10 cellular contexts compared by ENCODE assay signal in genomic region chr22:20438678-20439492, GRCh38. TPM values are rescaled to one million over a fixed set of nuclear protein-coding genes. Genes with fewer than 3 reads are reported as not detected.
DNase-seq lines count a peak whose midpoint lies in the region; ATAC-seq and TF ChIP-seq lines count a peak whose summit lies in the region.
"Had no signal": no experiment of that assay in that cellular context is flagged by ENCODE, and none has a peak within 500 bp of the region (broad histone marks: within the 10 kb centered on the region; RNA-seq: fewer than 3 reads in every experiment).

No MANE protein-coding gene starts in this region.

- peaks cover 4% of the 10 kb centered on the region for H3K36me3 ChIP-seq in fibroblast of lung (ENCODE audit: control insufficient read depth, insufficient read depth, low read length)

- H2AFZ ChIP-seq in fibroblast of lung (ENCODE audit: low read length): no peak overlapping the region

- peaks cover 3% of the 10 kb centered on the region; the same call in 1 of the 2 replicates for H3K9me3 ChIP-seq in AG04450 (ENCODE audit: control insufficient read depth, insufficient read depth, low read length)
- H3K9me3 ChIP-seq in fibroblast of lung (ENCODE audit: control insufficient read depth, insufficient read depth, low read depth, low read length): no peaks in the 10 kb centered on the region

- no peaks in the 10 kb centered on the region for H3K9me3 Mint-ChIP-seq in nephron progenitor cell
- no peaks in the 10 kb centered on the region for H3K9me3 Mint-ChIP-seq in activated CD8-positive, alpha-beta T cell treated with anti-CD3 and anti-CD28 coated beads for 36 hours

- TF ChIP-seq CTCF in AG04450 (IDR thresholded peaks at IDR 0.05; ENCODE audit: low read depth, low read length) (peak; percentile 29; the same call in 1 of the 2 replicates), fibroblast of lung (conservative IDR thresholded peaks at IDR 0.05 in 1 of 2, IDR thresholded peaks at IDR 0.05 in 1 of 2; ENCODE audit: low read depth in 1 of 2, low read length in 2 of 2) (peak; percentile 26 to 30), nephron progenitor cell (IDR thresholded peaks at IDR 0.05) (no peak)
- TF ChIP-seq CTCF in activated CD8-positive, alpha-beta T cell treated with anti-CD3 and anti-CD28 coated beads for 36 hours (IDR thresholded peaks at IDR 0.05): no peak

- intact Hi-C loops in activated CD8-positive, alpha-beta T cell treated with anti-CD3 and anti-CD28 coated beads for 36 hours (cut with micrococcal nuclease): loop anchor here (10.0 kb wide), 1 partner anchor 56 kb away; the partner anchor contains the start of gene KLHL22

- no peaks in the 10 kb centered on the region for H4K20me1 ChIP-seq in fibroblast of lung (ENCODE audit: control insufficient read depth, extremely low read depth, insufficient read depth, low read length)

- peak overlapping the region; percentile 77 for H3K4me2 ChIP-seq in fibroblast of lung (ENCODE audit: extremely low read depth, insufficient read depth, low read length)

- POLR2A ChIA-PET in AG04450 (lab: Yijun Ruan, JAX): interaction anchor here (0.6 kb wide), 1 partner anchor 21 kb away, joined by 5 read pairs; no protein-coding TSS in a partner anchor
- POLR2A ChIA-PET in activated CD8-positive, alpha-beta T cell treated with anti-CD3 and anti-CD28 coated beads for 36 hours (lab: Charles Lee): interaction anchor here (0.7 to 1.4 kb wide), 3 partner anchors 20 to 35 kb away, joined by 3 to 4 read pairs (median 3); no protein-coding TSS in a partner anchor

- H3K27me3 ChIP-seq in AG04450 (ENCODE audit: control insufficient read depth, insufficient read depth, low read length) (no peaks in the 10 kb centered on the region), fibroblast of lung (ENCODE audit: control insufficient read depth, insufficient read depth, low read length) (no peaks in the 10 kb centered on the region)

- ATAC-seq in HG03342 (IDR thresholded peaks at IDR 0.05; ENCODE audit: unreplicated experiment) (no peak), GM21390 (IDR thresholded peaks at IDR 0.05; ENCODE audit: unreplicated experiment) (no peak)
- no peak for ATAC-seq in activated CD8-positive, alpha-beta T cell treated with anti-CD3 and anti-CD28 coated beads for 36 hours
- ATAC-seq: activated CD8-positive, alpha-beta memory T cell treated with anti-CD3 and anti-CD28 coated beads, Interleukin-2, amount 10 ng/mL, durations not matched to agents 7 days and 5 days had no signal

- peaks cover 12% of the 10 kb centered on the region for H3K36me3 Mint-ChIP-seq in nephron progenitor cell (ENCODE audit: low read depth)
- peaks cover 3% of the 10 kb centered on the region for H3K36me3 Mint-ChIP-seq in activated CD8-positive, alpha-beta T cell treated with anti-CD3 and anti-CD28 coated beads for 36 hours (ENCODE audit: low read depth)
- H3K36me3 Mint-ChIP-seq: activated CD8-positive, alpha-beta memory T cell treated with anti-CD3 and anti-CD28 coated beads, Interleukin-2, amount 10 ng/mL, durations not matched to agents 7 days and 5 days had no signal

- H3K4me3 ChIP-seq in AG04450 (ENCODE audit: low read depth, low read length) (peak overlapping the region; percentile 75), fibroblast of lung (replicated peaks in 1 of 4; ENCODE audit: control extremely low read depth in 1 of 4, insufficient read depth in 1 of 4, low read depth in 3 of 4, low read length in 4 of 4) (peak overlapping the region in 3 of 4 experiments; percentile 52 to 86 (median 54))

- TF ChIP-seq RAD21 in Ishikawa (IDR thresholded peaks at IDR 0.05; ENCODE audit: low read depth): peak; percentile 11; the same call in 1 of the 2 replicates

- CTCF ChIA-PET in AG04450 (lab: Charles Lee): no interaction called here
- CTCF ChIA-PET in activated CD8-positive, alpha-beta T cell treated with anti-CD3 and anti-CD28 coated beads for 36 hours (lab: Charles Lee): interaction anchor here (1.9 kb wide), 1 partner anchor 17 kb away, joined by 6 read pairs; no protein-coding TSS in a partner anchor

- no peak overlapping the region for H3K27ac Mint-ChIP-seq in nephron progenitor cell
- H3K27ac Mint-ChIP-seq in activated CD8-positive, alpha-beta T cell treated with anti-CD3 and anti-CD28 coated beads for 36 hours: no peak overlapping the region
- H3K27ac Mint-ChIP-seq: activated CD8-positive, alpha-beta memory T cell treated with anti-CD3 and anti-CD28 coated beads, Interleukin-2, amount 10 ng/mL, durations not matched to agents 7 days and 5 days had no signal

- TF ChIP-seq EP300 in Ishikawa (IDR thresholded peaks at IDR 0.05; ENCODE audit: borderline replicate concordance): no peak

- H3K4me1 Mint-ChIP-seq in nephron progenitor cell: peaks cover 31% of the 10 kb centered on the region
- H3K4me1 Mint-ChIP-seq in activated CD8-positive, alpha-beta T cell treated with anti-CD3 and anti-CD28 coated beads for 36 hours (ENCODE audit: low read depth): peaks cover 11% of the 10 kb centered on the region

- peak overlapping the region; percentile 76 for H3K9ac ChIP-seq in fibroblast of lung (ENCODE audit: insufficient read depth, low read length)

- DNase-seq in AG04450 (ENCODE audit: low read depth, low spot score): no peak
- no peak for DNase-seq in fibroblast of lung (ENCODE audit: low read depth in 2 of 2)
- no peak for DNase-seq in nephron progenitor cell
- DNase-seq in activated CD8-positive, alpha-beta memory T cell treated with anti-CD3 and anti-CD28 coated beads for 24 hours: no peak
- no peak for DNase-seq in activated CD8-positive, alpha-beta T cell treated with anti-CD3 and anti-CD28 coated beads for 36 hours
- DNase-seq: activated CD8-positive, alpha-beta memory T cell treated with anti-CD3 and anti-CD28 coated beads, Interleukin-2, amount 10 ng/mL, durations not matched to agents 7 days and 5 days; NCI-H2107 had no signal

- peaks cover 55% of the 10 kb centered on the region for H3K27me3 Mint-ChIP-seq in nephron progenitor cell (ENCODE audit: low read depth, poor library complexity)
- peaks cover 35% of the 10 kb centered on the region for H3K27me3 Mint-ChIP-seq in activated CD8-positive, alpha-beta T cell treated with anti-CD3 and anti-CD28 coated beads for 36 hours

- peaks cover 26% of the 10 kb centered on the region for H3K79me2 ChIP-seq in fibroblast of lung (ENCODE audit: control insufficient read depth, insufficient read depth, low read length)

- no peak overlapping the region for H3K27ac ChIP-seq in AG04450 (ENCODE audit: low read depth, low read length)
- H3K27ac ChIP-seq in fibroblast of lung (ENCODE audit: insufficient read depth, low read length): no peak overlapping the region

- H3K4me1 ChIP-seq in fibroblast of lung (ENCODE audit: control insufficient read depth, extremely low read depth, insufficient read depth, low read length): peaks cover 27% of the 10 kb centered on the region

- peak overlapping the region; percentile 80 for H3K4me3 Mint-ChIP-seq in nephron progenitor cell
- H3K4me3 Mint-ChIP-seq in activated CD8-positive, alpha-beta T cell treated with anti-CD3 and anti-CD28 coated beads for 36 hours: no peak overlapping the region
- H3K4me3 Mint-ChIP-seq: activated CD8-positive, alpha-beta memory T cell treated with anti-CD3 and anti-CD28 coated beads, Interleukin-2, amount 10 ng/mL, durations not matched to agents 7 days and 5 days had no signal

TF ChIP-seq in Ishikawa, 13 proteins besides CTCF, POLR2A, EP300 and RAD21 (continues in another document):
- TF ChIP-seq CREB1 (IDR thresholded peaks at IDR 0.05; ENCODE audit: low read depth): no peak
- no peak for TF ChIP-seq USF1 (IDR thresholded peaks at IDR 0.05)

RNA-seq across cellular contexts. Expression of gene SCARF2, which starts 1.3 kb away (rescaled TPM):
- polyA plus RNA-seq in AG04450 (2011; rRNA removed) (7.3 and 10.5 TPM in 2 replicates), fibroblast of lung (8.1 and 10.6 TPM in 2 replicates)
- polyA minus RNA-seq in AG04450 (2011; rRNA and poly(A)+ RNA removed): 7.9 and 12.5 TPM in 2 replicates
- total RNA-seq in fibroblast of lung: 12.8 and 14.5 TPM in 2 replicates
- polyA plus RNA-seq in fibroblast of lung (2012): 16.8 and 22.2 TPM in 2 replicates
- polyA minus RNA-seq in fibroblast of lung (ENCODE audit: low replicate concordance): 17.3 and 26.9 TPM in 2 replicates
- under 1 TPM; 0.20 to 0.27 TPM for total RNA-seq in activated CD8-positive, alpha-beta T cell treated with anti-CD3 and anti-CD28 coated beads for 36 hours

RNA-seq across cellular contexts. Expression of gene ZNF74, which starts 44.9 kb away (rescaled TPM):
- polyA plus RNA-seq in AG04450 (2011; rRNA removed): 8.4 and 8.8 TPM in 2 replicates
- 8.9 TPM in 2 replicates for polyA minus RNA-seq in AG04450 (2011; rRNA and poly(A)+ RNA removed)
- 12.3 and 13.0 TPM in 2 replicates for total RNA-seq in fibroblast of lung
- polyA plus RNA-seq in fibroblast of lung: 2.5 and 4.2 TPM in 2 replicates
- polyA plus RNA-seq in fibroblast of lung (2012): 3.3 and 5.3 TPM in 2 replicates
- 3.8 and 7.7 TPM in 2 replicates for polyA minus RNA-seq in fibroblast of lung (ENCODE audit: low replicate concordance)
- 10 to 100 TPM; 11.8 to 13.4 TPM for total RNA-seq in activated CD8-positive, alpha-beta T cell treated with anti-CD3 and anti-CD28 coated beads for 36 hours

RNA-seq across cellular contexts. Expression of gene KLHL22, which starts 56.7 kb away (rescaled TPM):
- polyA plus RNA-seq in AG04450 (2011; rRNA removed) (30.2 and 33.2 TPM in 2 replicates), fibroblast of lung (17.4 and 19.2 TPM in 2 replicates)
- 35.1 and 39.0 TPM in 2 replicates for polyA minus RNA-seq in AG04450 (2011; rRNA and poly(A)+ RNA removed)
- total RNA-seq in fibroblast of lung: 32.4 and 35.3 TPM in 2 replicates
- 14.1 and 18.1 TPM in 2 replicates for polyA plus RNA-seq in fibroblast of lung (2012)
- 24.9 and 35.4 TPM in 2 replicates for polyA minus RNA-seq in fibroblast of lung (ENCODE audit: low replicate concordance)
- total RNA-seq in activated CD8-positive, alpha-beta T cell treated with anti-CD3 and anti-CD28 coated beads for 36 hours: 10 to 100 TPM; 16.3 to 17.9 TPM

Comparison
In these comparisons a context has a peak if more than half of its experiments do, and no peak if none do; other contexts are left out.
1. CTCF ChIP-seq: peak in AG04450 (single experiment) and fibroblast of lung (2 of 2); none in nephron progenitor cell (single experiment) and activated CD8-positive, alpha-beta T cell treated with anti-CD3 and anti-CD28 coated beads for 36 hours (single experiment).
2. RNA of gene SCARF2, which starts 1.3 kb away (total RNA-seq): 12.8 to 14.5 TPM in fibroblast of lung; 0.20 to 0.27 TPM in activated CD8-positive, alpha-beta T cell treated with anti-CD3 and anti-CD28 coated beads for 36 hours; every median in the first group is over 10 times any median in the second.